In genomic region chr17:82317394-82318168, GRCh38 we compare ENCODE assay signal across 13 cellular contexts. TPM values are rescaled to one million over a fixed set of nuclear protein-coding genes. Genes with fewer than 3 reads are reported as not detected.
A peak's percentile ranks its signal among the peaks of the same experiment; 100 is the strongest.
DNase-seq lines count a peak whose midpoint lies in the region; ATAC-seq and TF ChIP-seq lines count a peak whose summit lies in the region.
"Had no signal": no experiment of that assay in that cellular context is flagged by ENCODE, and none has a peak within 500 bp of the region (broad histone marks: within the 10 kb centered on the region; RNA-seq: fewer than 3 reads in every experiment).

Gene CD7 (minus strand): TSS chr17:82317608. CDS start chr17:82317495, 113 bp downstream.

- no peak for TF ChIP-seq CTCF in right atrium auricular region (IDR thresholded peaks at IDR 0.05)

- H3K27ac ChIP-seq in right atrium auricular region, result no peak within 1 kb of the TSS
- H3K27ac ChIP-seq: VCaP had no signal

- no peaks in the 10 kb centered on the region for H3K36me3 ChIP-seq in NT2/D1 (ENCODE audit: insufficient read depth, insufficient read length, low read length)
- no peaks in the 10 kb centered on the region for H3K36me3 ChIP-seq in right atrium auricular region

- peaks cover 10% of the 10 kb centered on the region for H3K27me3 ChIP-seq in NT2/D1 (ENCODE audit: insufficient read depth, insufficient read length)
- peaks cover 6 to 12% of the 10 kb centered on the region in 2 donors for H3K27me3 ChIP-seq in right atrium auricular region

- H3K4me3 ChIP-seq in NT2/D1 (ENCODE audit: insufficient read length, low read depth), result no peak within 1 kb of the TSS
- no peak within 1 kb of the TSS for H3K4me3 ChIP-seq in right atrium auricular region

- H3K9ac ChIP-seq in NT2/D1 (ENCODE audit: insufficient read length, low read depth), result peak within 1 kb of the TSS; percentile 61

- H3K4me1 ChIP-seq in NT2/D1 (ENCODE audit: insufficient read depth, insufficient read length) (peaks cover 45% of the 10 kb centered on the region), right atrium auricular region (peaks cover 0 to 22% of the 10 kb centered on the region in 2 donors)

- DNase-seq in NT2/D1 (ENCODE audit: low read depth, low spot score) (no peak), right atrium auricular region (ENCODE audit: low spot score) (no peak), midbrain (lab: John Stamatoyannopoulos, UW) (no peak), DMS153 (lab: John Stamatoyannopoulos, UW) (no peak)
- peak; percentile 75 for DNase-seq in activated CD8-positive, alpha-beta memory T cell treated with anti-CD3 and anti-CD28 coated beads, Interleukin-2, amount 50 U/mL, for 1 hour (ENCODE audit: extremely low read depth)
- peak; percentile 52 for DNase-seq in effector CD4-positive, alpha-beta T cell
- peak; percentile 45 to 53 for DNase-seq in stimulated activated CD8-positive, alpha-beta memory T cell treated with anti-CD3 and anti-CD28 coated beads, Interleukin-15, amount 100 ng/mL, for 4 hours (ENCODE audit: low read depth in 2 of 2)
- DNase-seq: DMS 273 treated with DMSO at 0.1 percent for 48 hours, endodermal cell, retina had no signal

- H3K9me3 ChIP-seq in NT2/D1 (ENCODE audit: insufficient read depth, low read length) (peaks cover 8% of the 10 kb centered on the region), right atrium auricular region (no peaks in the 10 kb centered on the region)

- no peak for ATAC-seq in HG02678 (IDR thresholded peaks at IDR 0.05; ENCODE audit: unreplicated experiment)

RNA-seq across cellular contexts. Expression of gene CD7, which starts in this region (rescaled TPM):
- total RNA-seq in right atrium auricular region, result 1 to 10 TPM in 1 of 2 donors, not detected in 1; 1.7 TPM
- total RNA-seq: temporal lobe had no signal

Comparison
In these comparisons a context has a peak if more than half of its experiments do, and no peak if none do; other contexts are left out.
1. DNase-seq: peak in activated CD8-positive, alpha-beta memory T cell treated with anti-CD3 and anti-CD28 coated beads, Interleukin-2, amount 50 U/mL, for 1 hour (single experiment), effector CD4-positive, alpha-beta T cell (single experiment) and stimulated activated CD8-positive, alpha-beta memory T cell treated with anti-CD3 and anti-CD28 coated beads, Interleukin-15, amount 100 ng/mL, for 4 hours (2 of 2); none in NT2/D1 (single experiment), right atrium auricular region (single experiment), midbrain (single experiment) and DMS153 (single experiment).